Comparison of ENCODE assay signal across 31 cellular contexts in genomic region chr11:1544536-1544935, GRCh38. TPM values are rescaled to one million over a fixed set of nuclear protein-coding genes. Genes with fewer than 3 reads are reported as not detected.
"Had no signal": no experiment of that assay in that cellular context is flagged by ENCODE, and none has a peak within 500 bp of the region (broad histone marks: within the 10 kb centered on the region; RNA-seq: fewer than 3 reads in every experiment).

No MANE protein-coding gene starts in this region.

- H3K4me3 ChIP-seq: coronary artery, dorsolateral prefrontal cortex, esophagus squamous epithelium, gastrocnemius medialis, heart right ventricle, lower lobe of right lung had no signal

- FAIRE-seq: colon, endometrium, islet of Langerhans, keratinocyte had no signal

- H3K27ac ChIP-seq: coronary artery, epithelial cell of prostate, esophagus squamous epithelium, gastrocnemius medialis, heart right ventricle, lower lobe of right lung had no signal

- DNase-seq: dermis blood vessel endothelial cell; dorsolateral prefrontal cortex; effector CD4-positive, alpha-beta T cell; effector memory CD4-positive, alpha-beta T cell; erythroblast; esophagus squamous epithelium; foreskin fibroblast; foreskin melanocyte; gastrocnemius medialis; head of caudate nucleus; hippocampal formation; left colon; left ventricle myocardium superior; lower lobe of right lung; mesendoderm; midbrain; naive thymus-derived CD4-positive, alpha-beta T cell had no signal

- H3K9me3 ChIP-seq: esophagus squamous epithelium, gastrocnemius medialis, heart right ventricle, lower lobe of right lung had no signal

- H3K27me3 ChIP-seq: gastrocnemius medialis had no signal

- H3K36me3 Mint-ChIP-seq: naive thymus-derived CD4-positive, alpha-beta T cell had no signal

- H3K27ac Mint-ChIP-seq: naive thymus-derived CD4-positive, alpha-beta T cell had no signal

- H3K36me3 ChIP-seq: esophagus squamous epithelium, gastrocnemius medialis, heart right ventricle, lower lobe of right lung had no signal

- ATAC-seq: esophagus mucosa; gastrocnemius medialis; heart right ventricle; left colon; left lobe of liver; left ventricle myocardium superior; lower lobe of right lung; naive thymus-derived CD4-positive, alpha-beta T cell had no signal

- H3K9me3 Mint-ChIP-seq: naive thymus-derived CD4-positive, alpha-beta T cell had no signal

RNA-seq across cellular contexts. Expression of gene KRTAP5-1, which starts 40.5 kb away (rescaled TPM):
- total RNA-seq: cerebellum; dermis blood vessel endothelial cell; dorsolateral prefrontal cortex; esophagus mucosa; esophagus squamous epithelium; gastrocnemius medialis; glomerular endothelial cell; heart right ventricle; left colon; left lobe of liver; left ventricle myocardium superior; lower lobe of right lung; lung microvascular endothelial cell; mononuclear cell; mucosa of gallbladder; naive thymus-derived CD4-positive, alpha-beta T cell had no signal
- polyA plus RNA-seq: heart right ventricle; keratinocyte; naive thymus-derived CD4-positive, alpha-beta T cell had no signal

RNA-seq across cellular contexts. Expression of gene KRTAP5-2, which starts 53.6 kb away (rescaled TPM):
- total RNA-seq: cerebellum; dermis blood vessel endothelial cell; esophagus mucosa; esophagus squamous epithelium; gastrocnemius medialis; glomerular endothelial cell; heart right ventricle; left colon; left lobe of liver; left ventricle myocardium superior; lower lobe of right lung; lung microvascular endothelial cell; mononuclear cell; naive thymus-derived CD4-positive, alpha-beta T cell had no signal
- polyA plus RNA-seq: keratinocyte; naive thymus-derived CD4-positive, alpha-beta T cell had no signal
